19 cellular contexts compared by ENCODE assay signal in the genomic region with DNA sequence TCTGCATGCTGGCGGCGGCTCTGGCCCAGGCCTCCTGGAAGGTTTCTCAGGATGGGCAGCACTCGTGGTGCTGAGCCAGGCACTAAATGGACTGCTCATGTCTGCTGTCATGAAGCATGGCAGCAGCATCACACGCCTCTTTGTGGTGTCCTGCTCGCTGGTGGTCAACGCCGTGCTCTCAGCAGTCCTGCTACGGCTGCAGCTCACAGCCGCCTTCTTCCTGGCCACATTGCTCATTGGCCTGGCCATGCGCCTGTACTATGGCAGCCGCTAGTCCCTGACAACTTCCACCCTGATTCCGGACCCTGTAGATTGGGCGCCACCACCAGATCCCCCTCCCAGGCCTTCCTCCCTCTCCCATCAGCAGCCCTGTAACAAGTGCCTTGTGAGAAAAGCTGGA. TPM values are rescaled to one million over a fixed set of nuclear protein-coding genes. Genes with fewer than 3 reads are reported as not detected.
DNase-seq lines count a peak whose midpoint lies in the region; ATAC-seq, FAIRE-seq and TF ChIP-seq lines count a peak whose summit lies in the region.
"Had no signal": no experiment of that assay in that cellular context is flagged by ENCODE, and none has a peak within 500 bp of the region (broad histone marks: within the 10 kb centered on the region; RNA-seq: fewer than 3 reads in every experiment).

No MANE protein-coding gene starts in this region.

- no peak for ATAC-seq in stimulated activated effector memory CD8-positive, alpha-beta T cell treated with anti-CD3 and anti-CD28 coated beads, Interleukin-12 subunit alpha, Interleukin-12 subunit beta, amount 100 ng/mL, for 72 hours
- ATAC-seq in GM21717 (IDR thresholded peaks at IDR 0.05; ENCODE audit: unreplicated experiment) (no peak), HG03521 (IDR thresholded peaks at IDR 0.05; ENCODE audit: unreplicated experiment) (no peak)
- ATAC-seq: activated CD4-positive, CD25-positive, alpha-beta regulatory T cell treated with anti-CD3 and anti-CD28 coated beads, Interleukin-2, amount 50 U/mL, for 24 hours; heart left ventricle had no signal

- CTCF ChIA-PET in activated naive CD4-positive, alpha-beta T cell treated with anti-CD3 and anti-CD28 coated beads, Interleukin-2, amount 10 ng/mL, durations not matched to agents 7 days and 5 days (lab: Charles Lee) = interaction anchor here (1.3 to 1.9 kb wide), 2 partner anchors 21 to 65 kb away, joined by 4 to 5 read pairs; partner anchors contain the start of genes CD14 and EIF4EBP3

- H3K27ac Mint-ChIP-seq in activated naive CD4-positive, alpha-beta T cell treated with anti-CD3 and anti-CD28 coated beads, Interleukin-2, amount 10 ng/mL, durations not matched to agents 7 days and 5 days = peak overlapping the region; percentile 2
- peak overlapping the region; percentile 54 for H3K27ac Mint-ChIP-seq in stimulated activated effector memory CD8-positive, alpha-beta T cell treated with anti-CD3 and anti-CD28 coated beads, Interleukin-12 subunit alpha, Interleukin-12 subunit beta, amount 100 ng/mL, for 72 hours

- no peaks in the 10 kb centered on the region for H3K27me3 ChIP-seq in Peyer's patch
- H3K27me3 ChIP-seq: heart left ventricle had no signal

- H3K36me3 ChIP-seq in Peyer's patch (peaks cover 0 to 20% (median 0%) of the 10 kb centered on the region in 3 donors), kidney (ENCODE audit: control insufficient read depth in 1 of 2, insufficient read depth in 2 of 2, low read length in 2 of 2) (peaks cover 13 to 19% of the 10 kb centered on the region in 2 donors)

- H3K4me1 Mint-ChIP-seq in activated naive CD4-positive, alpha-beta T cell treated with anti-CD3 and anti-CD28 coated beads, Interleukin-2, amount 10 ng/mL, durations not matched to agents 7 days and 5 days = peaks cover 64% of the 10 kb centered on the region
- H3K4me1 Mint-ChIP-seq in stimulated activated effector memory CD8-positive, alpha-beta T cell treated with anti-CD3 and anti-CD28 coated beads, Interleukin-12 subunit alpha, Interleukin-12 subunit beta, amount 100 ng/mL, for 72 hours = peaks cover 56% of the 10 kb centered on the region

- H3K4me1 ChIP-seq in Peyer's patch (peaks cover 0 to 50% (median 13%) of the 10 kb centered on the region in 4 donors), kidney (ENCODE audit: control insufficient read depth in 1 of 2, insufficient read depth in 1 of 2, low read depth in 1 of 2, low read length in 2 of 2) (peaks cover 17 to 34% of the 10 kb centered on the region in 2 donors)

- H3K27ac ChIP-seq in Peyer's patch = no peak overlapping the region
- H3K27ac ChIP-seq in kidney (ENCODE audit: low read depth in 2 of 2, low read length in 2 of 2) = no peak overlapping the region

- DNase-seq in activated naive CD4-positive, alpha-beta T cell treated with anti-CD3 and anti-CD28 coated beads, Interleukin-2, amount 10 ng/mL, durations not matched to agents 7 days and 5 days = no peak
- DNase-seq in activated naive CD4-positive, alpha-beta T cell treated with Interleukin-2 at 50 U/mL for 16 hours = no peak
- peak in 2 of 3 donors; percentile 8 to 43 for DNase-seq in Peyer's patch
- peak; percentile 52 for DNase-seq in kidney
- no peak for DNase-seq in stimulated activated effector memory CD8-positive, alpha-beta T cell treated with anti-CD3 and anti-CD28 coated beads, Interleukin-12 subunit alpha, Interleukin-12 subunit beta, amount 100 ng/mL, for 72 hours (ENCODE audit: low spot score in 2 of 2)
- no peak for DNase-seq in NCI-H1436 treated with DMSO at 0.1 percent for 48 hours (lab: John Stamatoyannopoulos, UW)
- DNase-seq: GDM1; heart left ventricle; mesendoderm; NCI-H2227 treated with DMSO at 0.1 percent for 48 hours; nucleus accumbens; stimulated activated CD4-positive, alpha-beta T cell treated with anti-CD3 and anti-CD28 coated beads, Interleukin-2, amount 100 ng/mL, for 48 hours had no signal

- no peaks in the 10 kb centered on the region for H3K9me3 Mint-ChIP-seq in activated naive CD4-positive, alpha-beta T cell treated with anti-CD3 and anti-CD28 coated beads, Interleukin-2, amount 10 ng/mL, durations not matched to agents 7 days and 5 days
- no peaks in the 10 kb centered on the region for H3K9me3 Mint-ChIP-seq in stimulated activated effector memory CD8-positive, alpha-beta T cell treated with anti-CD3 and anti-CD28 coated beads, Interleukin-12 subunit alpha, Interleukin-12 subunit beta, amount 100 ng/mL, for 72 hours

- no peak for FAIRE-seq in kidney (lab: Jason Lieb, UNC)
- FAIRE-seq: D721Med, islet of Langerhans had no signal

- H3K27me3 Mint-ChIP-seq in activated naive CD4-positive, alpha-beta T cell treated with anti-CD3 and anti-CD28 coated beads, Interleukin-2, amount 10 ng/mL, durations not matched to agents 7 days and 5 days = no peaks in the 10 kb centered on the region

- no peak overlapping the region for H3K4me3 Mint-ChIP-seq in activated naive CD4-positive, alpha-beta T cell treated with anti-CD3 and anti-CD28 coated beads, Interleukin-2, amount 10 ng/mL, durations not matched to agents 7 days and 5 days
- H3K4me3 Mint-ChIP-seq in stimulated activated effector memory CD8-positive, alpha-beta T cell treated with anti-CD3 and anti-CD28 coated beads, Interleukin-12 subunit alpha, Interleukin-12 subunit beta, amount 100 ng/mL, for 72 hours = peak overlapping the region; percentile 82

- no peak overlapping the region for H3K9ac ChIP-seq in kidney (ENCODE audit: low read length in 2 of 2)

- H3K9me3 ChIP-seq in Peyer's patch = no peaks in the 10 kb centered on the region
- H3K9me3 ChIP-seq in kidney (ENCODE audit: control insufficient read depth in 1 of 2, low read length in 2 of 2) = no peaks in the 10 kb centered on the region
- H3K9me3 ChIP-seq: heart left ventricle, thoracic aorta had no signal

- H3K4me3 ChIP-seq in Peyer's patch (no peak overlapping the region), kidney (ENCODE audit: low read length in 2 of 2) (no peak overlapping the region)
- H3K4me3 ChIP-seq: heart left ventricle, thoracic aorta had no signal

- TF ChIP-seq POLR2A in Peyer's patch (IDR thresholded peaks at IDR 0.05) = no peak

- intact Hi-C loops in kidney (cut with DNase I) = no loop called here

- peaks cover 34% of the 10 kb centered on the region for H3K36me3 Mint-ChIP-seq in activated naive CD4-positive, alpha-beta T cell treated with anti-CD3 and anti-CD28 coated beads, Interleukin-2, amount 10 ng/mL, durations not matched to agents 7 days and 5 days
- H3K36me3 Mint-ChIP-seq in stimulated activated effector memory CD8-positive, alpha-beta T cell treated with anti-CD3 and anti-CD28 coated beads, Interleukin-12 subunit alpha, Interleukin-12 subunit beta, amount 100 ng/mL, for 72 hours = peaks cover 34% of the 10 kb centered on the region

- TF ChIP-seq CTCF in Peyer's patch (IDR thresholded peaks at IDR 0.05) (no peak), kidney (IDR thresholded peaks at IDR 0.05; ENCODE audit: borderline replicate concordance, extremely low read depth, insufficient read depth) (no peak)

RNA-seq across cellular contexts. Expression of gene SLC35A4, which starts 3.2 kb away (rescaled TPM):
- total RNA-seq in Peyer's patch (10 to 100 TPM; 41.9 to 51.3 (median 49.9) TPM), kidney (89.9 TPM)
- 71.2 TPM for polyA plus RNA-seq in kidney (ENCODE audit: insufficient read depth, low read depth, low replicate concordance)

RNA-seq across cellular contexts. Expression of gene APBB3, which starts 3.5 kb away (rescaled TPM):
- total RNA-seq in Peyer's patch = 10 to 100 TPM; 21.7 to 78.5 (median 62.4) TPM
- 33.9 TPM for total RNA-seq in kidney
- polyA plus RNA-seq in kidney (ENCODE audit: insufficient read depth, low read depth, low replicate concordance) = 19.6 TPM

RNA-seq across cellular contexts. Expression of gene SRA1, which starts 10.6 kb away (rescaled TPM):
- 10 to 100 TPM; 19.8 to 38.6 (median 27.5) TPM for total RNA-seq in Peyer's patch
- 31.3 TPM for total RNA-seq in kidney
- 52.4 TPM for polyA plus RNA-seq in kidney (ENCODE audit: insufficient read depth, low read depth, low replicate concordance)

RNA-seq across cellular contexts. Expression of gene EIF4EBP3, which starts 20.4 kb away (rescaled TPM):
- total RNA-seq in Peyer's patch (10 to 100 TPM in 3 of 4 donors, not detected in 1; 32.4 to 46.1 (median 32.9) TPM), kidney (22.6 TPM)
- 48.8 TPM for polyA plus RNA-seq in kidney (ENCODE audit: insufficient read depth, low read depth, low replicate concordance)
- total RNA-seq: H4 had no signal

Comparison
In these comparisons a context has a peak if more than half of its experiments do, and no peak if none do; other contexts are left out.
1. DNase-seq: peak in Peyer's patch (2 of 3) and kidney (single experiment); none in activated naive CD4-positive, alpha-beta T cell treated with anti-CD3 and anti-CD28 coated beads, Interleukin-2, amount 10 ng/mL, durations not matched to agents 7 days and 5 days (single experiment), activated naive CD4-positive, alpha-beta T cell treated with Interleukin-2 at 50 U/mL for 16 hours (single experiment), stimulated activated effector memory CD8-positive, alpha-beta T cell treated with anti-CD3 and anti-CD28 coated beads, Interleukin-12 subunit alpha, Interleukin-12 subunit beta, amount 100 ng/mL, for 72 hours (0 of 2) and NCI-H1436 treated with DMSO at 0.1 percent for 48 hours (single experiment).